Comparison of ENCODE assay signal across 8 cellular contexts in the genomic region with DNA sequence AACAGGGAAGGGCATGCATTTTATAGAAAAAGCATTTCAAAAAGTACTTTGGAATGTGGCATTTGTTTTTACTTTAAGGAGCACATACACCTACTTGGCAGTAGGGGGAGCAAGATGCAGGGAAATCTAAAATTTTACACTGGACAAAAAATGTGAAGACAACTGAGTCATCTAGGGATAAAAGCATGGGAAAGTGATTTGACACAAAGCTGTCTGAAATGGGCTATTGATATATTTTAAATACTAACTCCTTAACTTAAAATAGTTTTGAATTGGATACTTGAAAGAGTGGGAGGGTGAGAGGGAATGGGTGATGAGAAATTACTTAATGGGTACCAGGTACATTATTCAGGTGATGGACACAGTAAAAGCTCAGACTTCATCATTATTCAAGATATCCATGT. TPM values are rescaled to one million over a fixed set of nuclear protein-coding genes. Genes with fewer than 3 reads are reported as not detected.
DNase-seq lines count a peak whose midpoint lies in the region; ATAC-seq and TF ChIP-seq lines count a peak whose summit lies in the region.

No MANE protein-coding gene starts in this region.

- DNase-seq in DMS153 treated with DMSO at 0.1 percent for 48 hours (lab: John Stamatoyannopoulos, UW; ENCODE audit: unreplicated experiment) (peak; percentile 11), DMS153 (lab: John Stamatoyannopoulos, UW) (no peak), MCF 10A (ENCODE audit: unreplicated experiment) (peak; percentile 0), mesenchymal stem cell (peak; percentile 36)

- no peak overlapping the region for H3K23ac ChIP-seq in mesenchymal stem cell (ENCODE audit: low read length in 2 of 2)

- H3K27ac Mint-ChIP-seq in MCF 10A (ENCODE audit: low read depth, unreplicated experiment): no peak overlapping the region

- H3K4me3 ChIP-seq in Loucy (ENCODE audit: low read length, poor library complexity, severe bottlenecking) (no peak overlapping the region), mesenchymal stem cell (ENCODE audit: insufficient read depth in 1 of 2, low read depth in 1 of 2, low read length in 2 of 2) (no peak overlapping the region)

- no TSS peak for BruUV-seq in MCF 10A (replicated peaks; lab: Mats Ljungman, UMichigan)

- H3K36me3 Mint-ChIP-seq in MCF 10A (ENCODE audit: insufficient read depth, unreplicated experiment): no peaks in the 10 kb centered on the region

- H3K27me3 ChIP-seq in Loucy (ENCODE audit: insufficient read depth, low read length, poor library complexity, severe bottlenecking): no peaks in the 10 kb centered on the region
- peaks cover 5 to 35% of the 10 kb centered on the region in 2 experiments for H3K27me3 ChIP-seq in mesenchymal stem cell (ENCODE audit: control insufficient read depth in 1 of 2, insufficient read depth in 1 of 2, low read length in 2 of 2)

- POLR2A ChIA-PET in MCF 10A (lab: Yijun Ruan, JAX): no interaction called here

- H2BK15ac ChIP-seq in mesenchymal stem cell (ENCODE audit: low read depth, poor library complexity, severe bottlenecking): no peak overlapping the region

- no peaks in the 10 kb centered on the region for H3K9me3 Mint-ChIP-seq in MCF 10A (ENCODE audit: unreplicated experiment)

- no peaks in the 10 kb centered on the region for H3K9me2 ChIP-seq in Loucy (replicated peaks; ENCODE audit: low read depth, low read length)

- ATAC-seq in HG02588 (IDR thresholded peaks at IDR 0.05; ENCODE audit: unreplicated experiment) (no peak), HG03565 (IDR thresholded peaks at IDR 0.05; ENCODE audit: unreplicated experiment) (no peak), HG02610 (IDR thresholded peaks at IDR 0.05; ENCODE audit: unreplicated experiment) (no peak)

- no peak overlapping the region for H3K18ac ChIP-seq in mesenchymal stem cell (ENCODE audit: low read depth in 1 of 2, low read length in 2 of 2)

- H3K27me3 Mint-ChIP-seq in MCF 10A (ENCODE audit: insufficient read depth, unreplicated experiment): peaks cover 46% of the 10 kb centered on the region

- no peak overlapping the region for H2BK5ac ChIP-seq in mesenchymal stem cell (ENCODE audit: low read depth, low read length, poor library complexity, severe bottlenecking)

- no peaks in the 10 kb centered on the region for H3K4me1 Mint-ChIP-seq in MCF 10A (ENCODE audit: insufficient read depth, unreplicated experiment)

- CTCF ChIA-PET in MCF 10A (lab: Yijun Ruan, JAX): interaction anchor here (0.6 to 5.0 kb wide), 19 partner anchors 9 to 1126 kb away, joined by 3 to 32 read pairs (median 4); no protein-coding TSS in a partner anchor

- H3K27ac ChIP-seq in mesenchymal stem cell (ENCODE audit: low read length, poor library complexity, severe bottlenecking): no peak overlapping the region

- no peak overlapping the region for H2BK120ac ChIP-seq in mesenchymal stem cell (ENCODE audit: low read depth, low read length)

- no peak overlapping the region for H4K8ac ChIP-seq in mesenchymal stem cell (ENCODE audit: low read length)

- H3K36me3 ChIP-seq in Loucy (ENCODE audit: insufficient read depth, low read length) (no peaks in the 10 kb centered on the region), mesenchymal stem cell (ENCODE audit: control insufficient read depth in 1 of 2, insufficient read depth in 2 of 2, low read depth in 1 of 2, low read length in 2 of 2) (no peaks in the 10 kb centered on the region)

- intact Hi-C loops in MCF 10A (cut with micrococcal nuclease): loop anchor here (1.0 kb wide), 5 partner anchors 96 to 1007 kb away; no protein-coding TSS in a partner anchor

- H3K79me2 ChIP-seq in Loucy (ENCODE audit: insufficient read depth, low read length): no peaks in the 10 kb centered on the region

- no peaks in the 10 kb centered on the region for H4K20me1 ChIP-seq in Loucy (ENCODE audit: insufficient read depth, low read length, poor library complexity, severe bottlenecking)

- no peak overlapping the region for H2BK12ac ChIP-seq in mesenchymal stem cell (ENCODE audit: low read length in 2 of 2)

- H3K4me3 Mint-ChIP-seq in MCF 10A (ENCODE audit: unreplicated experiment): no peak overlapping the region

- H3K9ac ChIP-seq in Loucy (ENCODE audit: low read depth, low read length, poor library complexity, severe bottlenecking): no peak overlapping the region
- H3K9ac ChIP-seq in mesenchymal stem cell (ENCODE audit: low read length): no peak overlapping the region

- no peak overlapping the region for H2AK5ac ChIP-seq in mesenchymal stem cell (ENCODE audit: low read length, severe bottlenecking)

- H3K14ac ChIP-seq in mesenchymal stem cell (ENCODE audit: low read length in 2 of 2): no peak overlapping the region

- TF ChIP-seq CTCF in Loucy (conservative IDR thresholded peaks at IDR 0.05; ENCODE audit: low read length): peak; percentile 78
- TF ChIP-seq CTCF in MCF 10A (IDR thresholded peaks at IDR 0.05; ENCODE audit: unreplicated experiment): peak; percentile 74

- no peak overlapping the region for H3K4ac ChIP-seq in mesenchymal stem cell (ENCODE audit: low read depth in 1 of 2, low read length in 2 of 2)

- H3K4me1 ChIP-seq in Loucy (ENCODE audit: insufficient read depth, low read length, poor library complexity, severe bottlenecking) (no peaks in the 10 kb centered on the region), mesenchymal stem cell (ENCODE audit: control insufficient read depth, insufficient read depth, low read depth, low read length) (no peaks in the 10 kb centered on the region)

- no peaks in the 10 kb centered on the region for H3K79me1 ChIP-seq in mesenchymal stem cell (replicated peaks; ENCODE audit: low read length, poor library complexity, severe bottlenecking)

- H3K4me2 ChIP-seq in Loucy (ENCODE audit: low read depth, low read length, poor library complexity, severe bottlenecking) (no peak overlapping the region), mesenchymal stem cell (ENCODE audit: low read length, poor library complexity, severe bottlenecking) (no peak overlapping the region)

- no peaks in the 10 kb centered on the region for H3F3A ChIP-seq in Loucy (ENCODE audit: low read depth)

- H3K9me3 ChIP-seq in Loucy (ENCODE audit: insufficient read depth, low read depth, low read length) (no peaks in the 10 kb centered on the region), mesenchymal stem cell (ENCODE audit: control insufficient read depth, low read length) (no peaks in the 10 kb centered on the region)

- H2AFZ ChIP-seq in Loucy (ENCODE audit: low read length) (no peak overlapping the region), mesenchymal stem cell (ENCODE audit: low read depth, low read length) (no peak overlapping the region)

- H4K91ac ChIP-seq in mesenchymal stem cell (ENCODE audit: low read length): no peak overlapping the region

RNA-seq across cellular contexts. Expression of a gene that starts 15.8 kb away (rescaled TPM):
- not detected in 2 replicates for total RNA-seq in MCF 10A (2022)
- 0.28 TPM for polyA plus RNA-seq in mesenchymal stem cell (2013, experiment 1 of 2)
- polyA plus RNA-seq in mesenchymal stem cell (2013, experiment 2 of 2): 0.25 TPM
